ENCODE assay signal across 17 cellular contexts in the genomic region with DNA sequence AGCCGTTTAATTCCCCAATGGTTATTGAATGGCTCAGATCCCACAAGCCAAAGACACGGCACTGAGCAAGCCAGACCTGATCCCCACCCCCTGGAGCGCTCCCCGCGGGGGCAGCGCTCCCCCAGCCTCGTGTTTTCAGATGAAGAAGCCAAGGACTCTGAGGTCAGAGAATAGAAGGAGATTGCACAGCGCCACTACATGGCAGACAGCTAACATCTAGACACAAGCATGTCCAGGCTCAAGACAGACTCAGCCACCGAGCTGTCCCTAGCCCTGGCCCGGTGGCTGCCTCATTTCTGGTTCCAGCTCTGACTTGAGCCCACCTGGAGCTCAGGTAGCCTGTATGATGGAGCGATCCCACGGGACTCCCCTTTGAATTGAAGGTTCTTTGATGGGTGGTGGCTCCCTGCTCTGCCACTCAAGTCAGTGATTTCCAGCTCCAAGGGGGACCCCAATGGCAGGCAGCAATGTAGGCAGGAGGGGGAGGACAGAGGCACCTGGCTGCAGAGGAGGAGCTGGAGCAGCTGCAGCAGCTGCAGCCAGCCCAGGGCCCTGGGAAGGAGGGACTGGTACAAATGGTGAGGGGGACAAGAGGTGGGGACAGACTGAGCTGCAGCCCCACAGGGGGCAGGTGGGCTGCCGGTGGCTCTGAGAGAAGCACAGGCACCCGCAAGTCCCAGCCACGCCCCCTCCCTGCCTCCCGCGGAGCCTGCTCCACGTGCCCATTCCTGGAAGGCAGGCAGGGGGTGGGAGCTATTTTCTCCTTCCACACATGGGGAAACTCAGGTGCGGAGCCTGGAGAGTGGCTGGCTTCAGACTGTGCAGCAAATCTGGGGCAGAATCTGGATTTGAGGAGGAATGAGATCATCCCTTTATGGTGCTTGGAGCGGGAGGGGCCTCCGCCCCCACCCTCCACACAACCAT. TPM values are rescaled to one million over a fixed set of nuclear protein-coding genes. Genes with fewer than 3 reads are reported as not detected.
DNase-seq lines count a peak whose midpoint lies in the region; ATAC-seq and TF ChIP-seq lines count a peak whose summit lies in the region.
"Had no signal": no experiment of that assay in that cellular context is flagged by ENCODE, and none has a peak within 500 bp of the region (broad histone marks: within the 10 kb centered on the region; RNA-seq: fewer than 3 reads in every experiment).

No MANE protein-coding gene starts in this region.

- H3K9me2 ChIP-seq in SK-N-SH = no peaks in the 10 kb centered on the region

- no peak overlapping the region for H3K9ac ChIP-seq in SK-N-SH

- H3K79me2 ChIP-seq in SK-N-SH (ENCODE audit: insufficient read depth) = no peaks in the 10 kb centered on the region

- TF ChIP-seq RAD21 in SK-N-SH (IDR thresholded peaks at IDR 0.05; ENCODE audit: low read length) = peak; percentile 31

- no peak for TF ChIP-seq CTCF in SK-N-SH (IDR thresholded peaks at IDR 0.05)

- H3K27ac ChIP-seq in SK-N-SH (ENCODE audit: low read depth in 2 of 2, low read length in 1 of 2) = no peak overlapping the region
- H3K27ac ChIP-seq: breast epithelium, SJSA1, thyroid gland had no signal

- H3K4me1 ChIP-seq in SK-N-SH (ENCODE audit: control insufficient read depth in 1 of 2, insufficient read depth in 2 of 2, low read depth in 1 of 2, low read length in 1 of 2) = peaks cover 0 to 7% of the 10 kb centered on the region in 2 experiments; a peak in 1 of 4 replicates
- H3K4me1 ChIP-seq: breast epithelium, SJSA1, thyroid gland had no signal

- DNase-seq in ELF-1 (ENCODE audit: low read depth, low spot score) (peak; percentile 21), NCI-H146 (lab: John Stamatoyannopoulos, UW) (peak; percentile 62), SK-N-SH (no peak), left kidney (ENCODE audit: low read depth, low spot score) (peak; percentile 48), SIG-M5 treated with dmso at 0.1 percent for 504 hours (lab: John Stamatoyannopoulos, UW; ENCODE audit: unreplicated experiment) (no peak)
- no peak for DNase-seq in activated effector memory CD4-positive, alpha-beta T cell treated with Interleukin-2 at 50 U/mL for 16 hours
- DNase-seq: activated CD4-positive, alpha-beta T cell treated with anti-CD3 and anti-CD28 coated beads, Interleukin-2, amount 50 U/mL, for 1 hour; activated naive CD8-positive, alpha-beta T cell treated with anti-CD3 and anti-CD28 coated beads, Interleukin-2, amount 10 ng/mL, durations not matched to agents 7 days and 5 days; C1 segment of cervical spinal cord; effector CD4-positive, alpha-beta T cell; KG1; left ventricle myocardium superior had no signal

- H3K36me3 ChIP-seq in SK-N-SH (replicated peaks in 1 of 2; ENCODE audit: control insufficient read depth in 1 of 2, insufficient read depth in 2 of 2, low read length in 1 of 2) = no peaks in the 10 kb centered on the region
- H3K36me3 ChIP-seq: breast epithelium, SJSA1, thyroid gland had no signal

- POLR2A ChIA-PET in SK-N-SH (lab: Yijun Ruan, JAX) = no interaction called here

- ATAC-seq in GM18858 (IDR thresholded peaks at IDR 0.05; ENCODE audit: unreplicated experiment) = no peak
- ATAC-seq: left ventricle myocardium superior; stimulated activated effector memory CD8-positive, alpha-beta T cell treated with anti-CD3 and anti-CD28 coated beads, Interleukin-12 subunit alpha, Interleukin-12 subunit beta, amount 100 ng/mL, for 72 hours had no signal

- H2AFZ ChIP-seq in SK-N-SH (ENCODE audit: low read depth) = no peak overlapping the region

- TF ChIP-seq EP300 in SK-N-SH (IDR thresholded peaks at IDR 0.05; ENCODE audit: borderline replicate concordance in 1 of 2, low read depth in 1 of 2, low read length in 1 of 2) = no peak

- no peak overlapping the region for H3K4me3 ChIP-seq in SK-N-SH (ENCODE audit: low read depth in 2 of 2, low read length in 1 of 2)
- H3K4me3 ChIP-seq: breast epithelium, SJSA1, thyroid gland had no signal

- CTCF ChIA-PET in SK-N-SH (lab: Yijun Ruan, JAX) = interaction anchor here (1.1 to 1.7 kb wide), 9 partner anchors 8 to 203 kb away, joined by 3 to 5 read pairs (median 5); no protein-coding TSS in a partner anchor

- WGBS in SK-N-SH (ENCODE audit: low lambda C conversion rate) = 56% methylated on average over 16 of the region's 21 CpGs

- no peaks in the 10 kb centered on the region for H3F3A ChIP-seq in SK-N-SH (replicated peaks; ENCODE audit: insufficient read depth)

- no peaks in the 10 kb centered on the region for H3K9me3 ChIP-seq in SK-N-SH
- H3K9me3 ChIP-seq: breast epithelium, SJSA1, thyroid gland had no signal

- no peak overlapping the region for H3K4me2 ChIP-seq in SK-N-SH

- no peaks in the 10 kb centered on the region for H4K20me1 ChIP-seq in SK-N-SH (ENCODE audit: insufficient read depth)

- no peaks in the 10 kb centered on the region for H3K27me3 ChIP-seq in SK-N-SH (ENCODE audit: insufficient read depth)
- H3K27me3 ChIP-seq: thyroid gland had no signal

TF ChIP-seq in SK-N-SH, 30 proteins besides CTCF, POLR2A, EP300 and RAD21:
- no peak for TF ChIP-seq ELF1 (IDR thresholded peaks at IDR 0.05)

RNA-seq across cellular contexts. Expression of a gene that starts 40.2 kb away (rescaled TPM):
- 5.1 and 6.1 TPM in 2 replicates for polyA plus RNA-seq in SK-N-SH (2012; rRNA removed)
- polyA plus RNA-seq in SK-N-SH (2012; cell fraction: cytosol; rRNA removed) = 1.8 and 3.6 TPM in 2 replicates
- 11.3 and 17.2 TPM in 2 replicates for polyA plus RNA-seq in SK-N-SH (2012; cell fraction: nucleus; rRNA removed)

Comparison
In these comparisons a context has a peak if more than half of its experiments do, and no peak if none do; other contexts are left out.
1. DNase-seq: peak in ELF-1 (single experiment), NCI-H146 (single experiment) and left kidney (single experiment); none in SK-N-SH (single experiment), activated effector memory CD4-positive, alpha-beta T cell treated with Interleukin-2 at 50 U/mL for 16 hours (single experiment) and SIG-M5 treated with dmso at 0.1 percent for 504 hours (single experiment).